In genomic region chr15:99192181-99192580, GRCh38 we compare ENCODE assay signal across 5 cellular contexts. TPM values are rescaled to one million over a fixed set of nuclear protein-coding genes. Genes with fewer than 3 reads are reported as not detected.
A peak's percentile ranks its signal among the peaks of the same experiment; 100 is the strongest.
DNase-seq lines count a peak whose midpoint lies in the region; ATAC-seq, FAIRE-seq and TF ChIP-seq lines count a peak whose summit lies in the region.
"Not testable (repeated sequence)": the region's sequence is repeated elsewhere in the genome, so short reads cannot be mapped to it uniquely, and the experiment has no call there.

No MANE protein-coding gene starts in this region.

- H3K9me3 ChIP-seq in A549; HEK293 (ENCODE audit: control insufficient read depth, insufficient read depth, low read depth, low read length); K562 (replicated peaks; ENCODE audit: control insufficient read depth, insufficient read depth, low read depth, low read length): not testable (repeated sequence)

- H3K27ac ChIP-seq in A549; HEK293 (ENCODE audit: extremely low read depth, low read depth, low read length); K562 (ENCODE audit: extremely low read depth, low read depth, low read length): not testable (repeated sequence)

- WGBS in A549 (ENCODE audit: missing lambda C conversion rate): 75% methylated on average over 1 of the region's 1 CpG
- WGBS in K562 (ENCODE audit: insufficient coverage, low coverage, missing lambda C conversion rate): 0% methylated on average over 1 of the region's 1 CpG

- CTCF ChIA-PET in A549 (lab: Yijun Ruan, JAX): interaction anchor here (1.8 kb wide), 1 partner anchor 87 kb away, joined by 3 read pairs; the partner anchor contains the start of gene SYNM
- CTCF ChIA-PET in HEK293 (lab: Yijun Ruan, JAX); K562 (lab: Yijun Ruan, JAX; ENCODE audit: low intra/inter-chr PET ratio): not testable (repeated sequence)

- not testable (repeated sequence) for H3K79me2 ChIP-seq in K562 (ENCODE audit: control insufficient read depth, insufficient read depth, low read length)

- H3K27me3 Mint-ChIP-seq in activated CD4-positive, alpha-beta T cell treated with anti-CD3 and anti-CD28 coated beads, Interleukin-2, amount 10 ng/mL, durations not matched to agents 24 days and 14 days; endothelial cell (ENCODE audit: unreplicated experiment): not testable (repeated sequence)

- not testable (repeated sequence) for TF ChIP-seq RAD21 in A549 (conservative IDR thresholded peaks at IDR 0.05 in 1 of 2, IDR thresholded peaks at IDR 0.05 in 1 of 2); K562 (CRISPR knock-in tag; conservative IDR thresholded peaks at IDR 0.05 in 1 of 2, IDR thresholded peaks at IDR 0.05 in 1 of 2)

- TF ChIP-seq CTCF in A549 (IDR thresholded peaks at IDR 0.05); HEK293 (tag by site-specific recombination; IDR thresholded peaks at IDR 0.05); K562 (IDR thresholded peaks at IDR 0.05 in 2 of 3, conservative IDR thresholded peaks at IDR 0.05 in 1 of 3; ENCODE audit: insufficient read depth in 2 of 3, low read depth in 1 of 3, low read length in 3 of 3); endothelial cell (IDR thresholded peaks at IDR 0.05; ENCODE audit: unreplicated experiment): not testable (repeated sequence)

- not testable (repeated sequence) for H3K4me3 ChIP-seq in A549; HEK293 (ENCODE audit: low read depth, low read length); K562

- H3K27ac Mint-ChIP-seq in activated CD4-positive, alpha-beta T cell treated with anti-CD3 and anti-CD28 coated beads, Interleukin-2, amount 10 ng/mL, durations not matched to agents 24 days and 14 days; endothelial cell (ENCODE audit: unreplicated experiment): not testable (repeated sequence)

- BruUV-seq in K562 (replicated peaks; lab: Mats Ljungman, UMichigan): not testable (repeated sequence)

- not testable (repeated sequence) for H3K4me2 ChIP-seq in A549; K562 (ENCODE audit: insufficient read depth, low read length)

- H3K36me3 Mint-ChIP-seq in activated CD4-positive, alpha-beta T cell treated with anti-CD3 and anti-CD28 coated beads, Interleukin-2, amount 10 ng/mL, durations not matched to agents 24 days and 14 days (ENCODE audit: low read depth): not testable (repeated sequence)
- H3K36me3 Mint-ChIP-seq in endothelial cell (ENCODE audit: low read depth, unreplicated experiment): peaks cover 40% of the 10 kb centered on the region

- not testable (repeated sequence) for H2AFZ ChIP-seq in K562 (ENCODE audit: low read depth, low read length)

- not testable (repeated sequence) for H3K4me1 Mint-ChIP-seq in activated CD4-positive, alpha-beta T cell treated with anti-CD3 and anti-CD28 coated beads, Interleukin-2, amount 10 ng/mL, durations not matched to agents 24 days and 14 days; endothelial cell (ENCODE audit: unreplicated experiment)

- TF ChIP-seq EP300 in A549 (IDR thresholded peaks at IDR 0.05); K562 (IDR thresholded peaks at IDR 0.05; ENCODE audit: low read length): not testable (repeated sequence)

- in situ Hi-C loops in K562 (cut with MboI): not testable (repeated sequence)

- FAIRE-seq in A549 (lab: Jason Lieb, UNC); K562 (lab: Jason Lieb, UNC): not testable (repeated sequence)

- ATAC-seq in A549, K562: not testable (repeated sequence)

- intact Hi-C loops in activated CD4-positive, alpha-beta T cell treated with anti-CD3 and anti-CD28 coated beads, Interleukin-2, amount 10 ng/mL, durations not matched to agents 24 days and 14 days (cut with micrococcal nuclease); K562 (cut with micrococcal nuclease): not testable (repeated sequence)

- not testable (repeated sequence) for H3K9me1 ChIP-seq in K562 (ENCODE audit: control insufficient read depth, insufficient read depth, low read length)

- not testable (repeated sequence) for H3K4me3 Mint-ChIP-seq in activated CD4-positive, alpha-beta T cell treated with anti-CD3 and anti-CD28 coated beads, Interleukin-2, amount 10 ng/mL, durations not matched to agents 24 days and 14 days
- peak overlapping the region; percentile 44 for H3K4me3 Mint-ChIP-seq in endothelial cell (ENCODE audit: unreplicated experiment)

- not testable (repeated sequence) for TF ChIP-seq POLR2A in A549 (IDR thresholded peaks at IDR 0.05; ENCODE audit: low read length); K562 (conservative IDR thresholded peaks at IDR 0.05)

- H3K9ac ChIP-seq in K562 (ENCODE audit: insufficient read depth in 1 of 2, low read depth in 2 of 2, low read length in 2 of 2): not testable (repeated sequence)

- H3K27me3 ChIP-seq in K562 (ENCODE audit: control insufficient read depth in 2 of 2, insufficient read depth in 2 of 2, low read length in 2 of 2): not testable (repeated sequence)

- not testable (repeated sequence) for DNase-seq in A549 (ENCODE audit: low read depth in 1 of 2, low spot score in 1 of 2); K562 (ENCODE audit: extremely low read depth in 1 of 4, low spot score in 3 of 4); endothelial cell (ENCODE audit: low spot score)
- DNase-seq in activated CD4-positive, alpha-beta T cell treated with anti-CD3 and anti-CD28 coated beads, Interleukin-2, amount 10 ng/mL, durations not matched to agents 24 days and 14 days: peak; percentile 22

- not testable (repeated sequence) for H3K4me1 ChIP-seq in A549; HEK293 (ENCODE audit: control insufficient read depth, insufficient read depth, low read length); K562 (replicated peaks in 1 of 2; ENCODE audit: control insufficient read depth in 2 of 2, insufficient read depth in 2 of 2, low read length in 2 of 2)

- H4K20me1 ChIP-seq in K562 (replicated peaks; ENCODE audit: control insufficient read depth, insufficient read depth, low read length): not testable (repeated sequence)

- not testable (repeated sequence) for H3K9me3 Mint-ChIP-seq in activated CD4-positive, alpha-beta T cell treated with anti-CD3 and anti-CD28 coated beads, Interleukin-2, amount 10 ng/mL, durations not matched to agents 24 days and 14 days
- H3K9me3 Mint-ChIP-seq in endothelial cell (ENCODE audit: unreplicated experiment): peaks cover 15% of the 10 kb centered on the region

- POLR2A ChIA-PET in A549 (lab: Yijun Ruan, JAX); HEK293 (lab: Yijun Ruan, JAX); K562 (lab: Yijun Ruan, JAX): not testable (repeated sequence)

- H3K36me3 ChIP-seq in HEK293 (ENCODE audit: control insufficient read depth in 2 of 2, insufficient read depth in 1 of 2, low read length in 2 of 2): peaks cover 12 to 43% of the 10 kb centered on the region in 2 experiments; a peak in 2 of 3 replicates
- H3K36me3 ChIP-seq in K562 (ENCODE audit: control insufficient read depth, insufficient read depth, low read length): not testable (repeated sequence)

RNA-seq across cellular contexts. Expression of gene TTC23, which starts 57.2 kb away (rescaled TPM):
- 7.0 and 18.7 TPM in 2 replicates for polyA plus RNA-seq in A549 (2011; rRNA removed)
- polyA plus RNA-seq in A549 (2012; cell fraction: cytosol; rRNA removed): 2.3 and 3.7 TPM in 2 replicates
- 3.4 and 6.9 TPM in 2 replicates for polyA plus RNA-seq in A549 (2012; cell fraction: nucleus; rRNA removed)
- polyA plus RNA-seq in A549 (2017; fragmentation: RNase III; extraction: RNeasy Plus Mini Kit Qiagen cat#74134 plus additional on column Dnase treatment): 16.5 to 17.4 TPM (median 17.4 TPM) in 3 replicates
- polyA minus RNA-seq in A549 (2011; rRNA and poly(A)+ RNA removed): 7.9 and 8.4 TPM in 2 replicates
- total RNA-seq in activated CD4-positive, alpha-beta T cell treated with anti-CD3 and anti-CD28 coated beads, Interleukin-2, amount 10 ng/mL, durations not matched to agents 24 days and 14 days: 4.7 and 6.0 TPM in 2 replicates
- 2.8 and 8.4 TPM in 2 replicates for total RNA-seq in K562 (2011; cell fraction: chromatin; rRNA removed; ENCODE audit: low replicate concordance)
- total RNA-seq in K562 (2011; cell fraction: nucleolus; rRNA removed): 1.4 and 2.3 TPM in 2 replicates
- 2.6 and 4.2 TPM in 2 replicates for total RNA-seq in K562 (2011; cell fraction: nucleoplasm; rRNA removed)
- total RNA-seq in K562 (2014; rRNA removed): 2.3 TPM in 2 replicates
- 3.7 and 4.1 TPM in 2 replicates for total RNA-seq in K562 (2014; rRNA removed; fragmentation: Illumina TruSeq; extraction: Trizol)
- total RNA-seq in K562 (2015; rRNA removed; fragmentation: Illumina TruSeq; extraction: Trizol): 4.5 and 4.6 TPM in 2 replicates
- total RNA-seq in K562 (2021): 3.2 and 3.5 TPM in 2 replicates
- polyA plus RNA-seq in K562 (2011; rRNA removed): 0.91 and 1.7 TPM in 2 replicates
- 0.49 and 0.63 TPM in 2 replicates for polyA plus RNA-seq in K562 (2011; cell fraction: cytosol; rRNA removed)
- 1.6 and 2.9 TPM in 2 replicates for polyA plus RNA-seq in K562 (2011; cell fraction: nucleus; rRNA removed)
- polyA plus RNA-seq in K562 (2012): 3.2 and 4.6 TPM in 2 replicates
- polyA plus RNA-seq in K562 (2014; fragmentation: Illumina TruSeq; extraction: Trizol): 3.4 and 3.7 TPM in 2 replicates
- under 1 TPM; 0.41 to 0.69 TPM for polyA plus RNA-seq in K562 (2014; fragmentation: Nextera tagmentation; extraction: Ambion mirVana)
- polyA plus RNA-seq in K562 (2014; rRNA removed): 1.7 and 2.5 TPM in 2 replicates
- polyA minus RNA-seq in K562 (2011; rRNA and poly(A)+ RNA removed): 1.7 and 2.0 TPM in 2 replicates
- polyA minus RNA-seq in K562 (2011; cell fraction: cytosol; rRNA and poly(A)+ RNA removed): 1.0 and 2.2 TPM in 2 replicates
- 2.3 TPM in 2 replicates for polyA minus RNA-seq in K562 (2011; cell fraction: nucleus; rRNA and poly(A)+ RNA removed)
- total RNA-seq in endothelial cell (ENCODE audit: unreplicated experiment): 24.3 TPM

RNA-seq across cellular contexts. Expression of gene LRRC28, which starts 59.1 kb away (rescaled TPM):
- polyA plus RNA-seq in A549 (2011; rRNA removed): 62.4 and 75.0 TPM in 2 replicates
- polyA plus RNA-seq in A549 (2012; cell fraction: cytosol; rRNA removed): 20.4 and 23.3 TPM in 2 replicates
- 7.8 and 13.6 TPM in 2 replicates for polyA plus RNA-seq in A549 (2012; cell fraction: nucleus; rRNA removed)
- 18.2 to 22.3 TPM (median 19.6 TPM) in 3 replicates for polyA plus RNA-seq in A549 (2017; fragmentation: RNase III; extraction: RNeasy Plus Mini Kit Qiagen cat#74134 plus additional on column Dnase treatment)
- 50.7 and 58.5 TPM in 2 replicates for polyA minus RNA-seq in A549 (2011; rRNA and poly(A)+ RNA removed)
- 15.1 and 16.7 TPM in 2 replicates for total RNA-seq in activated CD4-positive, alpha-beta T cell treated with anti-CD3 and anti-CD28 coated beads, Interleukin-2, amount 10 ng/mL, durations not matched to agents 24 days and 14 days
- 10.4 and 19.6 TPM in 2 replicates for total RNA-seq in K562 (2011; cell fraction: chromatin; rRNA removed; ENCODE audit: low replicate concordance)
- total RNA-seq in K562 (2011; cell fraction: nucleolus; rRNA removed): 4.2 and 11.6 TPM in 2 replicates
- total RNA-seq in K562 (2011; cell fraction: nucleoplasm; rRNA removed): 9.2 and 15.8 TPM in 2 replicates
- 6.8 and 8.1 TPM in 2 replicates for total RNA-seq in K562 (2014; rRNA removed)
- total RNA-seq in K562 (2014; rRNA removed; fragmentation: Illumina TruSeq; extraction: Trizol): 5.8 and 7.8 TPM in 2 replicates
- total RNA-seq in K562 (2015; rRNA removed; fragmentation: Illumina TruSeq; extraction: Trizol): 6.6 and 7.2 TPM in 2 replicates
- total RNA-seq in K562 (2021): 5.9 and 9.3 TPM in 2 replicates
- 6.5 and 17.4 TPM in 2 replicates for polyA plus RNA-seq in K562 (2011; rRNA removed)
- polyA plus RNA-seq in K562 (2011; cell fraction: cytosol; rRNA removed): 8.4 and 9.0 TPM in 2 replicates
- 6.5 and 10.0 TPM in 2 replicates for polyA plus RNA-seq in K562 (2011; cell fraction: nucleus; rRNA removed)
- polyA plus RNA-seq in K562 (2012): 5.6 and 11.3 TPM in 2 replicates
- polyA plus RNA-seq in K562 (2014; fragmentation: Illumina TruSeq; extraction: Trizol): 6.7 and 7.9 TPM in 2 replicates
- 10 to 100 TPM in 1 of 2 experiments, 1 to 10 TPM in 1; 9.2 to 10.0 TPM for polyA plus RNA-seq in K562 (2014; fragmentation: Nextera tagmentation; extraction: Ambion mirVana)
- polyA plus RNA-seq in K562 (2014; rRNA removed): 5.5 and 8.6 TPM in 2 replicates
- polyA minus RNA-seq in K562 (2011; rRNA and poly(A)+ RNA removed): 11.1 and 19.8 TPM in 2 replicates
- polyA minus RNA-seq in K562 (2011; cell fraction: cytosol; rRNA and poly(A)+ RNA removed): 3.4 and 5.7 TPM in 2 replicates
- 7.3 and 14.5 TPM in 2 replicates for polyA minus RNA-seq in K562 (2011; cell fraction: nucleus; rRNA and poly(A)+ RNA removed)
- total RNA-seq in endothelial cell (ENCODE audit: unreplicated experiment): 33.0 TPM
